In genomic region chr7:31948041-31948440, GRCh38 we compare ENCODE assay signal across 2 cellular contexts.
A peak's percentile ranks its signal among the peaks of the same experiment; 100 is the strongest.
TF ChIP-seq lines count a peak whose summit lies in the region.

No MANE protein-coding gene starts in this region.

TF ChIP-seq in GM12878, 131 proteins besides CTCF, POLR2A, EP300 and RAD21 (continued from another document):
- TF ChIP-seq ATF7 (IDR thresholded peaks at IDR 0.05; ENCODE audit: low read depth) (0 out of 2 replicates have a peak, but pooled peaks have one; percentile 19), NRF1 (conservative IDR thresholded peaks at IDR 0.05; ENCODE audit: low read depth, low read length) (no peak), BHLHE40 (IDR thresholded peaks at IDR 0.05; ENCODE audit: borderline replicate concordance in 1 of 2, low read depth in 2 of 2, low read length in 1 of 2) (peak in 1 of 2 experiments; percentile 12; a peak in 1 of 4 replicates)

TF ChIP-seq in HepG2, 621 proteins besides CTCF, POLR2A, EP300 and RAD21 (continued from another document):
- TF ChIP-seq MTERF4 (CRISPR knock-in tag; IDR thresholded peaks at IDR 0.05) (no peak), GATAD2A (CRISPR knock-in tag; IDR thresholded peaks at IDR 0.05) (peak; percentile 46), FOSL2 (CRISPR knock-in tag; IDR thresholded peaks at IDR 0.05) (peak; percentile 67), ZBTB21 (CRISPR knock-in tag; IDR thresholded peaks at IDR 0.05) (no peak), ZNF350 (CRISPR knock-in tag; IDR thresholded peaks at IDR 0.05; ENCODE audit: borderline replicate concordance, low read depth) (no peak), FOXK1 (CRISPR knock-in tag; IDR thresholded peaks at IDR 0.05; ENCODE audit: borderline replicate concordance, low read depth) (no peak), ZNF644 (CRISPR knock-in tag; IDR thresholded peaks at IDR 0.05; ENCODE audit: low read depth) (peak; percentile 79), HNF4A (CRISPR knock-in tag; IDR thresholded peaks at IDR 0.05) (peak; percentile 61), MAF1 (CRISPR knock-in tag; IDR thresholded peaks at IDR 0.05; ENCODE audit: borderline replicate concordance) (no peak), ZBTB43 (CRISPR knock-in tag; conservative IDR thresholded peaks at IDR 0.05) (no peak), NFKB2 (CRISPR knock-in tag; IDR thresholded peaks at IDR 0.05; ENCODE audit: borderline replicate concordance) (no peak), XBP1 (CRISPR knock-in tag; IDR thresholded peaks at IDR 0.05) (no peak), FOXA3 (CRISPR knock-in tag; IDR thresholded peaks at IDR 0.05) (peak; percentile 62), ZNF850 (CRISPR knock-in tag; conservative IDR thresholded peaks at IDR 0.05) (no peak), HMG20A (CRISPR knock-in tag; IDR thresholded peaks at IDR 0.05; ENCODE audit: borderline replicate concordance) (peak; percentile 63; the same call in 1 of the 2 replicates), PLSCR1 (CRISPR knock-in tag; IDR thresholded peaks at IDR 0.05; ENCODE audit: borderline replicate concordance) (no peak), ZNF597 (CRISPR knock-in tag; IDR thresholded peaks at IDR 0.05) (no peak), RBAK (CRISPR knock-in tag; IDR thresholded peaks at IDR 0.05) (no peak), CENPT (CRISPR knock-in tag; IDR thresholded peaks at IDR 0.05; ENCODE audit: low read depth) (no peak), ARID3A (IDR thresholded peaks at IDR 0.05; ENCODE audit: low read depth, low read length) (peak; percentile 44; the same call in 1 of the 2 replicates), ZSCAN12 (CRISPR knock-in tag; IDR thresholded peaks at IDR 0.05) (no peak), ZNF496 (CRISPR knock-in tag; IDR thresholded peaks at IDR 0.05; ENCODE audit: insufficient replicate concordance) (no peak), ELF3 (CRISPR knock-in tag; IDR thresholded peaks at IDR 0.05) (peak; percentile 51; the same call in 1 of the 2 replicates), CCAR2 (optimal IDR thresholded peaks at IDR 0.05; ENCODE audit: low read depth, low read length) (no peak), ZMYM3 (CRISPR knock-in tag; IDR thresholded peaks at IDR 0.05) (no peak), PHF20 (CRISPR knock-in tag; IDR thresholded peaks at IDR 0.05) (no peak), KDM3A (CRISPR knock-in tag; IDR thresholded peaks at IDR 0.05; ENCODE audit: low read depth) (no peak), ZNF274 (CRISPR knock-in tag; IDR thresholded peaks at IDR 0.05) (no peak), GLI4 (CRISPR knock-in tag; IDR thresholded peaks at IDR 0.05; ENCODE audit: borderline replicate concordance) (no peak), ZNF549 (CRISPR knock-in tag; IDR thresholded peaks at IDR 0.05) (no peak), ZGPAT (CRISPR knock-in tag; IDR thresholded peaks at IDR 0.05) (no peak), PRDM15 (CRISPR knock-in tag; IDR thresholded peaks at IDR 0.05) (no peak), SKI (IDR thresholded peaks at IDR 0.05; ENCODE audit: partially characterized antibody) (no peak), ARID5B (CRISPR knock-in tag; IDR thresholded peaks at IDR 0.05) (peak; percentile 70), RFX1 (IDR thresholded peaks at IDR 0.05) (no peak), TAF1 (CRISPR knock-in tag; IDR thresholded peaks at IDR 0.05) (no peak), KDM5A (IDR thresholded peaks at IDR 0.05; ENCODE audit: borderline replicate concordance, low read length) (no peak), NFKBIZ (CRISPR knock-in tag; IDR thresholded peaks at IDR 0.05) (no peak), HIVEP1 (CRISPR knock-in tag; IDR thresholded peaks at IDR 0.05) (no peak), TEF (CRISPR knock-in tag; IDR thresholded peaks at IDR 0.05) (no peak), FOXP1 (IDR thresholded peaks at IDR 0.05) (no peak), FOXP1 (CRISPR knock-in tag; IDR thresholded peaks at IDR 0.05) (peak; percentile 38; the same call in 1 of the 2 replicates), CEBPB (IDR thresholded peaks at IDR 0.05; ENCODE audit: borderline replicate concordance, low read depth, low read length) (no peak), ZFP1 (CRISPR knock-in tag; IDR thresholded peaks at IDR 0.05) (no peak), DBP (CRISPR knock-in tag; IDR thresholded peaks at IDR 0.05; ENCODE audit: not compliant biosample characterization) (no peak), HOMEZ (CRISPR knock-in tag; IDR thresholded peaks at IDR 0.05; ENCODE audit: low read depth) (0 out of 2 replicates have a peak, but pooled peaks have one; percentile 14), ARID2 (CRISPR knock-in tag; IDR thresholded peaks at IDR 0.05; ENCODE audit: borderline replicate concordance) (no peak)
